ENCODE assay signal across 10 cellular contexts in genomic region chr5:176532795-176533194, GRCh38. TPM values are rescaled to one million over a fixed set of nuclear protein-coding genes. Genes with fewer than 3 reads are reported as not detected.
DNase-seq lines count a peak whose midpoint lies in the region; ATAC-seq and TF ChIP-seq lines count a peak whose summit lies in the region.
"Had no signal": no experiment of that assay in that cellular context is flagged by ENCODE, and none has a peak within 500 bp of the region (broad histone marks: within the 10 kb centered on the region; RNA-seq: fewer than 3 reads in every experiment).

No MANE protein-coding gene starts in this region.

- H3K4me3 Mint-ChIP-seq in CD8-positive, alpha-beta T cell = peak overlapping the region; percentile 98

- no peak overlapping the region for H2BK5ac ChIP-seq in trophoblast cell (ENCODE audit: low read depth, low read length, poor library complexity)

- H3K4me1 Mint-ChIP-seq in CD8-positive, alpha-beta T cell (ENCODE audit: low read depth) = peaks cover 56% of the 10 kb centered on the region

- no peak for TF ChIP-seq POLR2A in esophagus muscularis mucosa (IDR thresholded peaks at IDR 0.05; ENCODE audit: low read depth)

- no peak overlapping the region for H2AK5ac ChIP-seq in trophoblast cell (ENCODE audit: low read length)

- CTCF ChIA-PET in CD8-positive, alpha-beta T cell (lab: Charles Lee) = interaction anchor here (0.8 to 3.4 kb wide), 6 partner anchors 10 to 116 kb away, joined by 3 to 24 read pairs (median 4); partner anchors contain the start of gene CLTB
- CTCF ChIA-PET in Panc1 (lab: Charles Lee) = no interaction called here

- H2AFZ ChIP-seq in trophoblast cell (ENCODE audit: insufficient read depth, low read length, poor library complexity) = no peak overlapping the region

- 89% methylated on average over 4 of the region's 9 CpGs for WGBS in esophagus muscularis mucosa
- WGBS in trophoblast cell (ENCODE audit: extremely low coverage, insufficient coverage, insufficient read length) = no CpG with 5 or more reads among the region's 9 CpGs

- BruUV-seq in Panc1 (replicated peaks; lab: Mats Ljungman, UMichigan) = no TSS peak

- H4K8ac ChIP-seq in trophoblast cell (ENCODE audit: low read depth, low read length) = no peak overlapping the region

- H3K4me1 ChIP-seq in CD8-positive, alpha-beta T cell (ENCODE audit: insufficient read depth, low read length) = peaks cover 71% of the 10 kb centered on the region
- H3K4me1 ChIP-seq in Panc1 (ENCODE audit: control insufficient read depth, insufficient read depth, low read length) (peaks cover 45% of the 10 kb centered on the region), esophagus muscularis mucosa (peaks cover 56 to 75% (median 66%) of the 10 kb centered on the region in 4 donors), trophoblast cell (ENCODE audit: control insufficient read depth in 1 of 2, insufficient read depth in 2 of 2, low read length in 2 of 2) (peaks cover 7 to 13% of the 10 kb centered on the region in 2 experiments)

- no peak overlapping the region for H3K4me2 ChIP-seq in trophoblast cell (ENCODE audit: low read length)

- peak overlapping the region; percentile 44 for H3K4ac ChIP-seq in trophoblast cell (ENCODE audit: low read depth, low read length)

- H3K79me2 ChIP-seq in trophoblast cell (ENCODE audit: control insufficient read depth, insufficient read depth, low read length, poor library complexity) = peaks cover 29% of the 10 kb centered on the region

- peaks cover 32% of the 10 kb centered on the region for H3K36me3 ChIP-seq in CD8-positive, alpha-beta T cell (ENCODE audit: insufficient read depth, low read length)
- H3K36me3 ChIP-seq in Panc1 (ENCODE audit: control insufficient read depth, insufficient read depth, low read length) (peaks cover 10% of the 10 kb centered on the region), esophagus muscularis mucosa (peaks cover 26 to 46% (median 44%) of the 10 kb centered on the region in 4 donors), trophoblast cell (ENCODE audit: control insufficient read depth in 1 of 2, insufficient read depth in 2 of 2, low read length in 2 of 2) (peaks cover 54 to 59% of the 10 kb centered on the region in 2 experiments)

- no peak overlapping the region for H3K14ac ChIP-seq in trophoblast cell (ENCODE audit: low read length)

- no peak for ATAC-seq in CD8-positive, alpha-beta T cell
- ATAC-seq in Panc1 (no peak), GM19397 (IDR thresholded peaks at IDR 0.05; ENCODE audit: unreplicated experiment) (no peak), HG03342 (IDR thresholded peaks at IDR 0.05; ENCODE audit: unreplicated experiment) (no peak)

- H3K4me3 ChIP-seq in CD8-positive, alpha-beta T cell (ENCODE audit: low read depth, low read length) = peak overlapping the region; percentile 97
- no peak overlapping the region for H3K4me3 ChIP-seq in Panc1 (ENCODE audit: low read depth in 2 of 2, low read length in 2 of 2)
- H3K4me3 ChIP-seq in esophagus muscularis mucosa = no peak overlapping the region
- no peak overlapping the region for H3K4me3 ChIP-seq in trophoblast cell (ENCODE audit: low read depth, low read length)

- no peak for TF ChIP-seq EP300 in esophagus muscularis mucosa (IDR thresholded peaks at IDR 0.05)

- TF ChIP-seq CTCF in CD8-positive, alpha-beta T cell (IDR thresholded peaks at IDR 0.05) = no peak
- no peak for TF ChIP-seq CTCF in Panc1 (IDR thresholded peaks at IDR 0.05)
- TF ChIP-seq CTCF in esophagus muscularis mucosa (IDR thresholded peaks at IDR 0.05) = no peak

- H3K9me3 Mint-ChIP-seq in CD8-positive, alpha-beta T cell = no peaks in the 10 kb centered on the region

- H3K18ac ChIP-seq in trophoblast cell (ENCODE audit: low read length) = peak overlapping the region; percentile 43

- H3K36me3 Mint-ChIP-seq in CD8-positive, alpha-beta T cell = peaks cover 58% of the 10 kb centered on the region

- peak overlapping the region; percentile 100 for H3K27ac Mint-ChIP-seq in CD8-positive, alpha-beta T cell

- no peak overlapping the region for H2BK12ac ChIP-seq in trophoblast cell (ENCODE audit: low read length)

- intact Hi-C loops in CD8-positive, alpha-beta T cell (cut with DNase I, micrococcal nuclease) = loop anchor here (1.0 to 10.0 kb wide), 4 partner anchors 9 to 1582 kb away; partner anchors contain the start of genes LMAN2 (in 1 of the 2), N4BP3 (in 1 of the 2) and RGS14 (in 1 of the 2)
- intact Hi-C loops in Panc1 (cut with micrococcal nuclease; ENCODE audit: unreplicated experiment) (no loop called here), esophagus muscularis mucosa (cut with DNase I) (no loop called here)

- in situ Hi-C loops in Panc1 (cut with HindIII; ENCODE audit: low pct_unique_long_range_greater_than_20kb, low sequenced_read_pairs) = no loop called here

- H3K27me3 Mint-ChIP-seq in CD8-positive, alpha-beta T cell (ENCODE audit: low read depth) = no peaks in the 10 kb centered on the region

- no peaks in the 10 kb centered on the region for H3K27me3 ChIP-seq in CD8-positive, alpha-beta T cell (ENCODE audit: insufficient read depth, low read length)
- H3K27me3 ChIP-seq in Panc1 (ENCODE audit: control insufficient read depth, insufficient read depth, low read length) (no peaks in the 10 kb centered on the region), esophagus muscularis mucosa (no peaks in the 10 kb centered on the region), trophoblast cell (ENCODE audit: insufficient read depth, low read length) (no peaks in the 10 kb centered on the region)

- H4K91ac ChIP-seq in trophoblast cell (ENCODE audit: low read depth, low read length) = no peak overlapping the region

- no peak overlapping the region for H4K12ac ChIP-seq in trophoblast cell (ENCODE audit: low read depth, low read length)

- no peaks in the 10 kb centered on the region for H3K9me3 ChIP-seq in CD8-positive, alpha-beta T cell (ENCODE audit: low read length)
- H3K9me3 ChIP-seq in Panc1 (ENCODE audit: control insufficient read depth, insufficient read depth, low read depth, low read length) (no peaks in the 10 kb centered on the region), esophagus muscularis mucosa (no peaks in the 10 kb centered on the region), trophoblast cell (ENCODE audit: insufficient read depth, low read depth, low read length) (no peaks in the 10 kb centered on the region)

- H3K9ac ChIP-seq in trophoblast cell (ENCODE audit: low read length) = no peak overlapping the region

- POLR2A ChIA-PET in CD8-positive, alpha-beta T cell (lab: Charles Lee) = interaction anchor here (1.1 to 5.8 kb wide), 6 partner anchors 8 to 171 kb away, joined by 3 to 75 read pairs (median 9); partner anchors contain the start of genes FAF2 and KIAA1191
- POLR2A ChIA-PET in Panc1 (lab: Charles Lee) = no interaction called here

- H2BK120ac ChIP-seq in trophoblast cell (ENCODE audit: insufficient read depth, low read length, poor library complexity) = no peak overlapping the region

- H3K27ac ChIP-seq in CD8-positive, alpha-beta T cell (ENCODE audit: low read depth, low read length) = peak overlapping the region; percentile 99
- peak overlapping the region; percentile 99 for H3K27ac ChIP-seq in Panc1 (ENCODE audit: low read length)
- H3K27ac ChIP-seq in esophagus muscularis mucosa (replicated peaks in 1 of 4) = peak overlapping the region; percentile 94 to 100 (median 98)
- H3K27ac ChIP-seq in trophoblast cell (ENCODE audit: low read depth, low read length) = no peak overlapping the region

- H3K79me1 ChIP-seq in trophoblast cell (ENCODE audit: low read length) = peaks cover 13% of the 10 kb centered on the region

- no peak for DNase-seq in CD8-positive, alpha-beta T cell
- DNase-seq in Panc1 (ENCODE audit: low read depth, low spot score) = no peak
- no peak for DNase-seq in esophagus muscularis mucosa (ENCODE audit: extremely low spot score)
- no peak for DNase-seq in trophoblast cell
- DNase-seq in DMS53 (lab: John Stamatoyannopoulos, UW) = no peak
- no peak for DNase-seq in iPS-NIHi11 (ENCODE audit: low spot score)
- DNase-seq: DMS79 had no signal

- H3K23ac ChIP-seq in trophoblast cell (ENCODE audit: low read length) = no peak overlapping the region

RNA-seq across cellular contexts. Expression of gene RNF44, which starts 4.4 kb away (rescaled TPM):
- 100 to 1,000 TPM; 199 to 216 TPM for total RNA-seq in CD8-positive, alpha-beta T cell
- total RNA-seq in Panc1 (2021; ENCODE audit: unreplicated experiment) (113 TPM), esophagus muscularis mucosa (10 to 100 TPM; 11.3 to 22.2 (median 18.7) TPM)
- 100 TPM for polyA plus RNA-seq in Panc1 (2012; ENCODE audit: insufficient read length)
- polyA plus RNA-seq in trophoblast cell (2013) = 49.2 and 50.6 TPM in 2 replicates

RNA-seq across cellular contexts. Expression of gene CDHR2, which starts 16.3 kb away (rescaled TPM):
- 1 to 10 TPM; 1.2 to 2.2 TPM for total RNA-seq in CD8-positive, alpha-beta T cell
- 0.72 TPM for total RNA-seq in Panc1 (2021; ENCODE audit: unreplicated experiment)
- 1.8 TPM for polyA plus RNA-seq in Panc1 (2012; ENCODE audit: insufficient read length)
- under 1 TPM in 1 of 4 donors, not detected in 3; 0.92 TPM for total RNA-seq in esophagus muscularis mucosa
- polyA plus RNA-seq in trophoblast cell (2013) = 0.01 and 0.04 TPM in 2 replicates
- total RNA-seq: renal cortical epithelial cell had no signal

Comparison
In these comparisons a context has a peak if more than half of its experiments do, and no peak if none do; other contexts are left out.
1. intact Hi-C loops: an anchor here in CD8-positive, alpha-beta T cell (1.0 to 10.0 kb wide); none called in Panc1 and esophagus muscularis mucosa.